In the genomic region with DNA sequence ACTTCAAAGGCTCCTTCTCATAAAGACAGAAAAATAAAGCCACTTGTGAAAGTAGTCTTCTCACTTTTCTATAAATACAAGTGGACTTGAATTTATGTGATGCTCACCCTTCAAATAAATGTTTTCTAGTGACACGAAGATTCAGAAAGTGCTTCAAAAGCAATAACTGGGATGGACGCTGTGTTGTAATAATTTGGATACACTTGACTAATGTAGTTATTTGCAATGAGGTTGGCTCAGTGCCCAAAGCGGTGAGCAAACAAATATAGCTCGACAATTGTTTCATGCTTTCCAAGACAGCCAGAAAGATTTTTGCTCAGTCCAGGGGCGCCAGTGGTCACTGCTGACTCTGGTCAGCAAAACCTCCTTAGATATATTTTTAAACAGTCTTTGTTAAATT, we compare ENCODE assay signal across 15 cellular contexts.
DNase-seq lines count a peak whose midpoint lies in the region; ATAC-seq and TF ChIP-seq lines count a peak whose summit lies in the region.
"Had no signal": no experiment of that assay in that cellular context is flagged by ENCODE, and none has a peak within 500 bp of the region (broad histone marks: within the 10 kb centered on the region; RNA-seq: fewer than 3 reads in every experiment).

No MANE protein-coding gene starts in this region.

- WGBS in mammary epithelial cell (ENCODE audit: low coverage, missing lambda C conversion rate), result 46% methylated on average over 5 of the region's 5 CpGs
- 44 to 51% methylated on average over 5 of the region's 5 CpGs for WGBS in upper lobe of left lung, 2 donors

- H3K9me3 ChIP-seq in mammary epithelial cell (replicated peaks; ENCODE audit: insufficient read depth, low read length) (no peaks in the 10 kb centered on the region), ascending aorta (no peaks in the 10 kb centered on the region), upper lobe of left lung (no peaks in the 10 kb centered on the region)
- H3K9me3 ChIP-seq: pancreas had no signal

- no TSS peak for BruUV-seq in mammary epithelial cell (replicated peaks; lab: Mats Ljungman, UMichigan)

- no peak for TF ChIP-seq POLR2A in upper lobe of left lung (IDR thresholded peaks at IDR 0.05)

- H3K27me3 ChIP-seq in mammary epithelial cell (ENCODE audit: insufficient read depth, low read length) (no peaks in the 10 kb centered on the region), ascending aorta (no peaks in the 10 kb centered on the region), upper lobe of left lung (no peaks in the 10 kb centered on the region)
- H3K27me3 ChIP-seq: pancreas had no signal

- TF ChIP-seq CTCF in mammary epithelial cell (conservative IDR thresholded peaks at IDR 0.05 in 1 of 2, IDR thresholded peaks at IDR 0.05 in 1 of 2; ENCODE audit: extremely low read depth in 1 of 2, insufficient read depth in 1 of 2, low read depth in 1 of 2, low read length in 2 of 2) (no peak), ascending aorta (IDR thresholded peaks at IDR 0.05) (no peak), upper lobe of left lung (IDR thresholded peaks at IDR 0.05) (no peak)

- in situ Hi-C loops in mammary epithelial cell (cut with MboI; ENCODE audit: low sequenced_read_pairs in 2 of 2), result no loop called here

- H3K27ac ChIP-seq in mammary epithelial cell (ENCODE audit: insufficient read depth, low read depth, low read length) (no peak overlapping the region), ascending aorta (no peak overlapping the region), upper lobe of left lung (no peak overlapping the region)
- H3K27ac ChIP-seq: 22Rv1, pancreas had no signal

- no peak overlapping the region for H3K9ac ChIP-seq in mammary epithelial cell (ENCODE audit: insufficient read depth, low read length)

- DNase-seq in DMS 273 (lab: John Stamatoyannopoulos, UW; ENCODE audit: unreplicated experiment) (peak; percentile 3), DMS 273 treated with DMSO at 0.1 percent for 48 hours (lab: John Stamatoyannopoulos, UW) (no peak), NCI-H460 (ENCODE audit: extremely low read depth, low read depth) (peak; percentile 14), mammary epithelial cell (peak; percentile 2), ascending aorta (ENCODE audit: low spot score in 2 of 2) (no peak), upper lobe of left lung (no peak)
- no peak for DNase-seq in NK-92 treated with Interleukin-12 subunit alpha and Interleukin-12 subunit beta, amount 100 ng/mL, for 24 hours (lab: John Stamatoyannopoulos, UW)
- DNase-seq in effector CD4-positive, alpha-beta T cell, result no peak
- DNase-seq: H9; hippocampal formation; IMR-90; stimulated activated naive CD8-positive, alpha-beta T cell treated with anti-CD3 and anti-CD28 coated beads, Interleukin-15, Interleukin-2, amounts not matched to agents 100 U/mL and 50 U/mL, for 24 hours; T-helper 9 cell had no signal

- intact Hi-C loops in mammary epithelial cell (cut with micrococcal nuclease), result no loop called here
- intact Hi-C loops in ascending aorta (cut with DNase I), result no loop called here

- CTCF ChIA-PET in mammary epithelial cell (lab: Charles Lee; ENCODE audit: low non-redundant PET), result no interaction called here

- no peak overlapping the region for H3K4me2 ChIP-seq in mammary epithelial cell (ENCODE audit: insufficient read depth, low read depth, low read length)

- H3K79me2 ChIP-seq in mammary epithelial cell (ENCODE audit: insufficient read depth, low read length), result no peaks in the 10 kb centered on the region

- no peak for ATAC-seq in upper lobe of left lung (ENCODE audit: low FRiP score in 2 of 2)
- ATAC-seq: pancreas; stimulated activated naive CD8-positive, alpha-beta T cell treated with anti-CD3 and anti-CD28 coated beads, Interleukin-15, Interleukin-2, amounts not matched to agents 100 U/mL and 50 U/mL, for 24 hours had no signal

- H2AFZ ChIP-seq in mammary epithelial cell (ENCODE audit: low read depth, low read length), result no peak overlapping the region

- no peaks in the 10 kb centered on the region for H4K20me1 ChIP-seq in mammary epithelial cell (ENCODE audit: insufficient read depth, low read length)

- H3K4me3 ChIP-seq in mammary epithelial cell (replicated peaks in 1 of 3; ENCODE audit: insufficient read depth in 1 of 3, low read depth in 2 of 3, low read length in 3 of 3), result no peak overlapping the region
- no peak overlapping the region for H3K4me3 ChIP-seq in ascending aorta
- no peak overlapping the region for H3K4me3 ChIP-seq in upper lobe of left lung
- H3K4me3 ChIP-seq: pancreas had no signal

- dilution Hi-C loops in mammary epithelial cell (cut with HindIII; ENCODE audit: low sequenced_read_pairs), result no loop called here

- H3K36me3 ChIP-seq in mammary epithelial cell (ENCODE audit: insufficient read depth, low read length) (no peaks in the 10 kb centered on the region), ascending aorta (no peaks in the 10 kb centered on the region), upper lobe of left lung (no peaks in the 10 kb centered on the region)
- H3K36me3 ChIP-seq: pancreas had no signal

- H3K4me1 ChIP-seq in mammary epithelial cell (ENCODE audit: insufficient read depth, low read length) (no peaks in the 10 kb centered on the region), ascending aorta (no peaks in the 10 kb centered on the region), upper lobe of left lung (no peaks in the 10 kb centered on the region)
- H3K4me1 ChIP-seq: pancreas had no signal

- TF ChIP-seq EP300 in upper lobe of left lung (IDR thresholded peaks at IDR 0.05), result no peak

Comparison
In these comparisons a context has a peak if more than half of its experiments do, and no peak if none do; other contexts are left out.
1. DNase-seq: peak in DMS 273 (single experiment), NCI-H460 (single experiment) and mammary epithelial cell (single experiment); none in DMS 273 treated with DMSO at 0.1 percent for 48 hours (single experiment), NK-92 treated with Interleukin-12 subunit alpha and Interleukin-12 subunit beta, amount 100 ng/mL, for 24 hours (single experiment), ascending aorta (0 of 2), upper lobe of left lung (0 of 2) and effector CD4-positive, alpha-beta T cell (single experiment).